11 cellular contexts compared by ENCODE assay signal in the genomic region with DNA sequence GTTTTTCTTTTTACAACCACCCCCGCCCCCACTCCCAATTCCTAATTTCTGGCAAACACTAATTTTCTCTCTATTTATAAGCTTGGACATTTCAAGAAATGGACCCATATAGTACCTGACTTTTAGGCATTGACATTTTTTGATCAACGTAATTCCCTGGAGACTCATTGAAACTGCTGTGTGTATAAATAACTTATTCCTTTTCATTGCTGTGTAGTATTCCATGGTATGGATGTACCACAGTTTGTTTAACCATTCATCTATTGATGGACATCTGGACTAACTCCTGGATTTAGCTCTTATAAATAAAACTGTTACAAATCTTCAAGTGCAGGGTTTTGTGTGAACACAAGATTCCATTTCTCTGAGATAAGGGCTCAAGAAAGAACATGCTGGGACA. TPM values are rescaled to one million over a fixed set of nuclear protein-coding genes. Genes with fewer than 3 reads are reported as not detected.
"Had no signal": no experiment of that assay in that cellular context is flagged by ENCODE, and none has a peak within 500 bp of the region (broad histone marks: within the 10 kb centered on the region; RNA-seq: fewer than 3 reads in every experiment).

No MANE protein-coding gene starts in this region.

- H3K27ac ChIP-seq: HL-60, KMS-11 had no signal

- H3K9ac ChIP-seq: KMS-11 had no signal

- H3K4me2 ChIP-seq: KMS-11 had no signal

- FAIRE-seq: HepG2, HTR-8/SVneo had no signal

- ATAC-seq: HepG2 had no signal

- DNase-seq: IMR-90, Karpas-422, KBM-7, KG1 had no signal

RNA-seq across cellular contexts. Expression of gene RBFOX1, which starts 47.1 kb away (rescaled TPM):
- total RNA-seq: HepG2, HT-29, HT1080, IMR-90 had no signal
- polyA plus RNA-seq: HepG2, IgD-negative memory B cell, IMR-90 had no signal
